In the genomic region with DNA sequence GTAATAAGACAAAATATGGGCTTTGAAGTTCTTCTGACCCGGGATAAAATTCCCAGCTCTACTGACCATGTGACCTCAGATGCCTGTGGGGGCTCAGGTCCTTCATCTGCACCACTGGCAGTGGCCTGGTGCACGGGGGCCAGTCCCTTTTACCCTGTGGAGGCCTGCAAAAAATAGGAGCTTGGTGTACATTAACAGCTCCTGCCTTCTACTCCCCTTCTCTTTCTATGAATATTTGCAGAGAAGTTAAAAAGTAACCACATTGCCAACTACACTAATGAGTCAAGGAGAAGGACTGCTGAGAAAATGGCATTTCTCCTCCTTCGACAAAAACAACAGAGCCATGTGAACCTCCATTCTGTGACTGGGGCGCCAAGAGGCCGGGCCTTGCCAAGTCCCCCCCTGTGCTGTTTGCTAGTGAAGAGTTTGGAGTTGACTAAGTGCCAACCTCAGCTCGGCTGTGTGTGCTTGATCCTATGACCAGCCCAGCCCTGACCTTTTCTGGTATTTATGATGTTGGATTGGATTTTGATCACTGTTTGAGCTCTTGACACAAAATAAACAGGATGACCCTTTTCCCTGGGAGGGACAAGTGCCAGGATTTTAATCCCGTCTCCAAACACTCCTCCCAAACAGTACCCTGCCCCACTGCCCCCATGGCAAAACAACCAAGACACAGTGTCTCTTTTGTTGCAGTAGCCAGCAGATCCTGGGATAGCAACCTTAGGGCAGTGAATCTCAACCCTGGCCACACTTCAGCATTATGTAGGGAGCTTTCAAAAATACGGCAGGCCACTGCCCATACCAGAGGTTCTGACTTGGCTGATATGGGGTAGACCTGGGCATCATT, we compare ENCODE assay signal across 11 cellular contexts.
DNase-seq lines count a peak whose midpoint lies in the region; ATAC-seq, FAIRE-seq and TF ChIP-seq lines count a peak whose summit lies in the region.
"Had no signal": no experiment of that assay in that cellular context is flagged by ENCODE, and none has a peak within 500 bp of the region (broad histone marks: within the 10 kb centered on the region; RNA-seq: fewer than 3 reads in every experiment).

No MANE protein-coding gene starts in this region.

- peak overlapping the region; percentile 31 to 81 (median 65) for H3K27ac ChIP-seq in pancreas

- H3K4me1 ChIP-seq in pancreas: peaks cover 15 to 27% (median 20%) of the 10 kb centered on the region in 3 donors

- CTCF ChIA-PET in HEK293T (lab: Yijun Ruan, JAX): no interaction called here
- CTCF ChIA-PET in activated naive CD4-positive, alpha-beta T cell treated with anti-CD3 and anti-CD28 coated beads for 36 hours (lab: Charles Lee): no interaction called here

- intact Hi-C loops in pancreas (cut with DNase I): no loop called here
- intact Hi-C loops in activated naive CD4-positive, alpha-beta T cell treated with anti-CD3 and anti-CD28 coated beads for 36 hours (cut with micrococcal nuclease): no loop called here

- ATAC-seq in pancreas: peak; percentile 80 to 93 (median 88)

- TF ChIP-seq CTCF in AG10803 (conservative IDR thresholded peaks at IDR 0.05; ENCODE audit: low read length): no peak
- TF ChIP-seq CTCF in pancreas (IDR thresholded peaks at IDR 0.05): no peak

- POLR2A ChIA-PET in HEK293T (lab: Yijun Ruan, JAX): no interaction called here

- no peaks in the 10 kb centered on the region for H3K4me1 Mint-ChIP-seq in activated naive CD4-positive, alpha-beta T cell treated with anti-CD3 and anti-CD28 coated beads for 36 hours (ENCODE audit: low read depth)

- H3K36me3 Mint-ChIP-seq in activated naive CD4-positive, alpha-beta T cell treated with anti-CD3 and anti-CD28 coated beads for 36 hours (ENCODE audit: low read depth): no peaks in the 10 kb centered on the region

- no peak overlapping the region for H3K27ac Mint-ChIP-seq in activated naive CD4-positive, alpha-beta T cell treated with anti-CD3 and anti-CD28 coated beads for 36 hours
- H3K27ac Mint-ChIP-seq: stimulated activated naive B cell treated with anti-CD40 and anti-IgM and Interleukin-4, amounts not matched to agents 10 μg/mL and 1 μg/mL and 100 μg/mL, for 72 hours had no signal

- H3K36me3 ChIP-seq in pancreas: no peaks in the 10 kb centered on the region

- no peaks in the 10 kb centered on the region for H3K9me3 Mint-ChIP-seq in activated naive CD4-positive, alpha-beta T cell treated with anti-CD3 and anti-CD28 coated beads for 36 hours
- H3K9me3 Mint-ChIP-seq: stimulated activated naive B cell treated with anti-CD40 and anti-IgM and Interleukin-4, amounts not matched to agents 10 μg/mL and 1 μg/mL and 100 μg/mL, for 72 hours had no signal

- 7% methylated on average over 8 of the region's 8 CpGs for WGBS in pancreas, 2 donors

- H3K27me3 ChIP-seq in pancreas: no peaks in the 10 kb centered on the region

- H3K9me3 ChIP-seq in pancreas: no peaks in the 10 kb centered on the region

- H3K4me3 ChIP-seq in AG10803 (ENCODE audit: low read length) (no peak overlapping the region), pancreas (no peak overlapping the region)

- no peak overlapping the region for H3K4me3 Mint-ChIP-seq in activated naive CD4-positive, alpha-beta T cell treated with anti-CD3 and anti-CD28 coated beads for 36 hours
- H3K4me3 Mint-ChIP-seq: stimulated activated naive B cell treated with anti-CD40 and anti-IgM and Interleukin-4, amounts not matched to agents 10 μg/mL and 1 μg/mL and 100 μg/mL, for 72 hours had no signal

- FAIRE-seq in pancreas (lab: Jason Lieb, UNC): peak; percentile 29

- DNase-seq in AG10803 (ENCODE audit: low read depth) (peak; percentile 26), NCI-H1092 treated with DMSO at 0.1 percent for 48 hours (lab: John Stamatoyannopoulos, UW) (peak; percentile 32), glomerular visceral epithelial cell (ENCODE audit: extremely low spot score) (peak; percentile 85), pancreas (peak; percentile 67 to 85 (median 83)), HEK293T (ENCODE audit: extremely low spot score) (no peak), DMS 273 treated with DMSO at 0.1 percent for 48 hours (lab: John Stamatoyannopoulos, UW) (no peak), Kasumi-1 (lab: John Stamatoyannopoulos, UW) (no peak)
- no peak for DNase-seq in activated naive CD4-positive, alpha-beta T cell treated with anti-CD3 and anti-CD28 coated beads for 36 hours
- DNase-seq: activated naive CD4-positive, alpha-beta T cell treated with Interleukin-2 at 50 U/mL for 16 hours; NCI-H1694 treated with DMSO at 0.1 percent for 48 hours; stimulated activated naive B cell treated with anti-CD40 and anti-IgM and Interleukin-4, amounts not matched to agents 10 μg/mL and 1 μg/mL and 100 μg/mL, for 72 hours had no signal

- H3K27me3 Mint-ChIP-seq in activated naive CD4-positive, alpha-beta T cell treated with anti-CD3 and anti-CD28 coated beads for 36 hours (ENCODE audit: low read depth): peaks cover 4% of the 10 kb centered on the region
- H3K27me3 Mint-ChIP-seq: stimulated activated naive B cell treated with anti-CD40 and anti-IgM and Interleukin-4, amounts not matched to agents 10 μg/mL and 1 μg/mL and 100 μg/mL, for 72 hours had no signal

TF ChIP-seq in HEK293T, 16 proteins besides CTCF, POLR2A, EP300 and RAD21:
- TF ChIP-seq SUZ12 (IDR thresholded peaks at IDR 0.05) (no peak), LEF1 (IDR thresholded peaks at IDR 0.05; ENCODE audit: borderline replicate concordance) (no peak), FOXA1 (IDR thresholded peaks at IDR 0.05) (no peak), ZNF384 (IDR thresholded peaks at IDR 0.05) (no peak), NFRKB (IDR thresholded peaks at IDR 0.05) (no peak), ARNT (IDR thresholded peaks at IDR 0.05) (no peak), BHLHE40 (IDR thresholded peaks at IDR 0.05; ENCODE audit: borderline replicate concordance) (no peak), TARDBP (IDR thresholded peaks at IDR 0.05) (no peak), CTBP1 (IDR thresholded peaks at IDR 0.05; ENCODE audit: borderline replicate concordance) (no peak), FOXK2 (IDR thresholded peaks at IDR 0.05) (no peak), L3MBTL2 (conservative IDR thresholded peaks at IDR 0.05) (no peak), HDGF (IDR thresholded peaks at IDR 0.05; ENCODE audit: borderline replicate concordance) (no peak), ELF4 (IDR thresholded peaks at IDR 0.05) (no peak), FOXM1 (IDR thresholded peaks at IDR 0.05; ENCODE audit: borderline replicate concordance) (no peak), SP1 (IDR thresholded peaks at IDR 0.05) (no peak)
- TF ChIP-seq, protein P1, sequence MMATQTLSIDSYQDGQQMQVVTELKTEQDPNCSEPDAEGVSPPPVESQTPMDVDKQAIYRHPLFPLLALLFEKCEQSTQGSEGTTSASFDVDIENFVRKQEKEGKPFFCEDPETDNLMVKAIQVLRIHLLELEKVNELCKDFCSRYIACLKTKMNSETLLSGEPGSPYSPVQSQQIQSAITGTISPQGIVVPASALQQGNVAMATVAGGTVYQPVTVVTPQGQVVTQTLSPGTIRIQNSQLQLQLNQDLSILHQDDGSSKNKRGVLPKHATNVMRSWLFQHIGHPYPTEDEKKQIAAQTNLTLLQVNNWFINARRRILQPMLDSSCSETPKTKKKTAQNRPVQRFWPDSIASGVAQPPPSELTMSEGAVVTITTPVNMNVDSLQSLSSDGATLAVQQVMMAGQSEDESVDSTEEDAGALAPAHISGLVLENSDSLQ (IDR thresholded peaks at IDR 0.05): no peak

Comparison
In these comparisons a context has a peak if more than half of its experiments do, and no peak if none do; other contexts are left out.
1. DNase-seq: peak in AG10803 (single experiment), NCI-H1092 treated with DMSO at 0.1 percent for 48 hours (single experiment), glomerular visceral epithelial cell (single experiment) and pancreas (6 of 6); none in HEK293T (single experiment), activated naive CD4-positive, alpha-beta T cell treated with anti-CD3 and anti-CD28 coated beads for 36 hours (single experiment), DMS 273 treated with DMSO at 0.1 percent for 48 hours (single experiment) and Kasumi-1 (0 of 2).